Comparison of ENCODE assay signal across 14 cellular contexts in the genomic region with DNA sequence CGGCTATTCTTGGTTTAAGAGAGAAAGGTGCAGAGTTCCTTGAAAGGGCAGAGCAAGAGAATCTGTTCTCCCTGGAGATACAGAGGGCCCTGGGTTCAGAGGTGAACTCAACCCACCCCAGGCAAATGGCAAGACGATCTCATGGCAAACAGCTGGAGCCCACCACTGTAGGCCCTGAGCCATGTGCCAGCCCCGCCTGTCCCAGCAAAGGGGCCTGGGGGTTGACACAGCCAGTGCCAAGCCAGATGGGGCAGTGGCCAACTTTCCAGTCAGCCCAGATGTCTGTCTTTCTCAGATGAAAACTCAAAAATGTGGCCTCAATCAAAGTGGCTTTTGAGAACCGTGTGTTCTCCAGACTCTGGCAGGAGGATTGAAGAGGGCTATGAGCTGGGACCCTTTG. TPM values are rescaled to one million over a fixed set of nuclear protein-coding genes. Genes with fewer than 3 reads are reported as not detected.
DNase-seq lines count a peak whose midpoint lies in the region; ATAC-seq and TF ChIP-seq lines count a peak whose summit lies in the region.
"Had no signal": no experiment of that assay in that cellular context is flagged by ENCODE, and none has a peak within 500 bp of the region (broad histone marks: within the 10 kb centered on the region; RNA-seq: fewer than 3 reads in every experiment).

No MANE protein-coding gene starts in this region.

- no peaks in the 10 kb centered on the region for H3K27me3 Mint-ChIP-seq in osteocyte (ENCODE audit: unreplicated experiment)
- peaks cover 0 to 5% of the 10 kb centered on the region in 2 donors for H3K27me3 Mint-ChIP-seq in natural killer cell treated with Interleukin-12 subunit alpha and Interleukin-12 subunit beta and Interleukin-15 and Interleukin-18, amount 100 ng/mL, for 72 hours
- peaks cover 6% of the 10 kb centered on the region for H3K27me3 Mint-ChIP-seq in activated naive CD8-positive, alpha-beta T cell treated with anti-CD3 and anti-CD28 coated beads for 36 hours

- no peak for ATAC-seq in natural killer cell treated with Interleukin-12 subunit alpha and Interleukin-12 subunit beta and Interleukin-15 and Interleukin-18, amount 100 ng/mL, for 72 hours
- ATAC-seq: A549 had no signal

- H3K27ac ChIP-seq in ascending aorta: peak overlapping the region; percentile 85 to 91
- H3K27ac ChIP-seq: A549, C4-2B had no signal

- H3K4me3 Mint-ChIP-seq in osteocyte (ENCODE audit: unreplicated experiment): no peak overlapping the region
- no peak overlapping the region for H3K4me3 Mint-ChIP-seq in natural killer cell treated with Interleukin-12 subunit alpha and Interleukin-12 subunit beta and Interleukin-15 and Interleukin-18, amount 100 ng/mL, for 72 hours
- no peak overlapping the region for H3K4me3 Mint-ChIP-seq in activated naive CD8-positive, alpha-beta T cell treated with anti-CD3 and anti-CD28 coated beads for 36 hours
- H3K4me3 Mint-ChIP-seq: CD4-positive, alpha-beta memory T cell had no signal

- intact Hi-C loops in ascending aorta (cut with DNase I): loop anchor here (5.0 kb wide), 1 partner anchor 33 kb away; no protein-coding TSS in a partner anchor

- H3K4me1 ChIP-seq in ascending aorta: peaks cover 15 to 25% of the 10 kb centered on the region in 2 donors
- H3K4me1 ChIP-seq: BE2C, HAP-1 had no signal

- peak; percentile 29 for DNase-seq in NCI-H1694 treated with DMSO at 0.1 percent for 48 hours (lab: John Stamatoyannopoulos, UW)
- no peak for DNase-seq in ascending aorta (ENCODE audit: low spot score in 2 of 2)
- no peak for DNase-seq in osteocyte (ENCODE audit: extremely low spot score, unreplicated experiment)
- no peak for DNase-seq in natural killer cell treated with Interleukin-12 subunit alpha and Interleukin-12 subunit beta and Interleukin-15 and Interleukin-18, amount 100 ng/mL, for 72 hours (ENCODE audit: low spot score)
- no peak for DNase-seq in activated CD8-positive, alpha-beta memory T cell treated with anti-CD3 and anti-CD28 coated beads for 24 hours
- DNase-seq in activated naive CD8-positive, alpha-beta T cell treated with anti-CD3 and anti-CD28 coated beads for 36 hours: no peak
- DNase-seq in NCI-H748 treated with DMSO at 0.1 percent for 48 hours (lab: John Stamatoyannopoulos, UW): no peak
- DNase-seq: BE2C; CD4-positive, alpha-beta memory T cell; DND-41; GDM1 had no signal

- no peaks in the 10 kb centered on the region for H3K9me3 Mint-ChIP-seq in osteocyte (ENCODE audit: unreplicated experiment)
- no peaks in the 10 kb centered on the region for H3K9me3 Mint-ChIP-seq in natural killer cell treated with Interleukin-12 subunit alpha and Interleukin-12 subunit beta and Interleukin-15 and Interleukin-18, amount 100 ng/mL, for 72 hours
- no peaks in the 10 kb centered on the region for H3K9me3 Mint-ChIP-seq in activated naive CD8-positive, alpha-beta T cell treated with anti-CD3 and anti-CD28 coated beads for 36 hours
- H3K9me3 Mint-ChIP-seq: CD4-positive, alpha-beta memory T cell had no signal

- peaks cover 23% of the 10 kb centered on the region for H3K36me3 Mint-ChIP-seq in osteocyte (ENCODE audit: unreplicated experiment)
- no peaks in the 10 kb centered on the region for H3K36me3 Mint-ChIP-seq in natural killer cell treated with Interleukin-12 subunit alpha and Interleukin-12 subunit beta and Interleukin-15 and Interleukin-18, amount 100 ng/mL, for 72 hours
- H3K36me3 Mint-ChIP-seq in activated naive CD8-positive, alpha-beta T cell treated with anti-CD3 and anti-CD28 coated beads for 36 hours: no peaks in the 10 kb centered on the region
- H3K36me3 Mint-ChIP-seq: CD4-positive, alpha-beta memory T cell had no signal

- TF ChIP-seq CTCF in ascending aorta (IDR thresholded peaks at IDR 0.05) (no peak), osteocyte (IDR thresholded peaks at IDR 0.05) (no peak)

- peaks cover 55 to 59% of the 10 kb centered on the region in 2 donors for H3K36me3 ChIP-seq in ascending aorta
- H3K36me3 ChIP-seq: BE2C, HAP-1 had no signal

- H3K27me3 ChIP-seq in ascending aorta: no peaks in the 10 kb centered on the region
- H3K27me3 ChIP-seq: BE2C had no signal

- H3K9me3 ChIP-seq in ascending aorta: no peaks in the 10 kb centered on the region
- H3K9me3 ChIP-seq: A549, BE2C, HAP-1 had no signal

- peaks cover 73% of the 10 kb centered on the region for H3K4me1 Mint-ChIP-seq in osteocyte (ENCODE audit: unreplicated experiment)
- H3K4me1 Mint-ChIP-seq in natural killer cell treated with Interleukin-12 subunit alpha and Interleukin-12 subunit beta and Interleukin-15 and Interleukin-18, amount 100 ng/mL, for 72 hours (ENCODE audit: low read depth in 2 of 2): no peaks in the 10 kb centered on the region
- H3K4me1 Mint-ChIP-seq in activated naive CD8-positive, alpha-beta T cell treated with anti-CD3 and anti-CD28 coated beads for 36 hours: no peaks in the 10 kb centered on the region
- H3K4me1 Mint-ChIP-seq: CD4-positive, alpha-beta memory T cell had no signal

- H3K4me3 ChIP-seq in ascending aorta: no peak overlapping the region
- H3K4me3 ChIP-seq: A549, HAP-1 had no signal

- H3K27ac Mint-ChIP-seq in osteocyte (ENCODE audit: unreplicated experiment): peak overlapping the region; percentile 91
- H3K27ac Mint-ChIP-seq in natural killer cell treated with Interleukin-12 subunit alpha and Interleukin-12 subunit beta and Interleukin-15 and Interleukin-18, amount 100 ng/mL, for 72 hours: no peak overlapping the region
- no peak overlapping the region for H3K27ac Mint-ChIP-seq in activated naive CD8-positive, alpha-beta T cell treated with anti-CD3 and anti-CD28 coated beads for 36 hours
- H3K27ac Mint-ChIP-seq: CD4-positive, alpha-beta memory T cell had no signal

RNA-seq across cellular contexts. Expression of a gene that starts 51.8 kb away (rescaled TPM):
- total RNA-seq in ascending aorta (10.0 TPM), osteocyte (22.4 and 26.3 TPM in 2 replicates)
- 10 to 100 TPM; 20.6 to 22.8 TPM for total RNA-seq in natural killer cell treated with Interleukin-12 subunit alpha and Interleukin-12 subunit beta and Interleukin-15 and Interleukin-18, amount 100 ng/mL, for 72 hours
- 10 to 100 TPM; 29.7 to 31.0 TPM for total RNA-seq in activated naive CD8-positive, alpha-beta T cell treated with anti-CD3 and anti-CD28 coated beads for 36 hours

RNA-seq across cellular contexts. Expression of a gene that starts 52.3 kb away (rescaled TPM):
- total RNA-seq in ascending aorta (324 TPM), osteocyte (524 and 529 TPM in 2 replicates)
- total RNA-seq in natural killer cell treated with Interleukin-12 subunit alpha and Interleukin-12 subunit beta and Interleukin-15 and Interleukin-18, amount 100 ng/mL, for 72 hours: 10 to 100 TPM; 12.7 to 24.8 TPM
- 10 to 100 TPM; 12.5 to 14.2 TPM for total RNA-seq in activated naive CD8-positive, alpha-beta T cell treated with anti-CD3 and anti-CD28 coated beads for 36 hours

Comparison
In these comparisons a context has a peak if more than half of its experiments do, and no peak if none do; other contexts are left out.
1. RNA of a gene that starts 52.3 kb away (total RNA-seq): 524 to 529 TPM in osteocyte and 324 TPM in ascending aorta (single experiment); 12.7 to 24.8 TPM in natural killer cell treated with Interleukin-12 subunit alpha and Interleukin-12 subunit beta and Interleukin-15 and Interleukin-18, amount 100 ng/mL, for 72 hours and 12.5 to 14.2 TPM in activated naive CD8-positive, alpha-beta T cell treated with anti-CD3 and anti-CD28 coated beads for 36 hours; every median in the first group is over 10 times any median in the second.